Comparison of ENCODE assay signal across 11 cellular contexts in the genomic region with DNA sequence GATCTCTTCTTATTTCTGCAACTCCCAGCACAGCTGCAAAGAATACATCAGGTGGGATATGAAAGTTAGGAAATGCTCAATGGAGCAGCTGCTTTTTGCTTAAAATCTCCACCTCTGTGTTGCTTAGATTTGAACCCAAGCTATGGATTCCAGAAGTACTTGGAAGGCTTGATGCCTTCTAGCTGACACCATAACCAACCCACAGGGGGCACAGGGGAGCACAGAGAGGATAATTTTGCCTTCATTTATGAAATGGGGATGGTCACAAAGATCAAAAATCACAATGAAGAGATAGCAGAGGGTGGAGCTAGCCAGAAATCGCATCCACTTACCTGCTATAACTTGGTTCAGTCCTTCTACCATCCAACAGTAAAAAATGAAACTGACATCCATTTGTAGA.
DNase-seq lines count a peak whose midpoint lies in the region; ATAC-seq and TF ChIP-seq lines count a peak whose summit lies in the region.
"Had no signal": no experiment of that assay in that cellular context is flagged by ENCODE, and none has a peak within 500 bp of the region (broad histone marks: within the 10 kb centered on the region; RNA-seq: fewer than 3 reads in every experiment).

No MANE protein-coding gene starts in this region.

- H3K4me3 ChIP-seq in fibroblast of pulmonary artery (replicated peaks; ENCODE audit: low read depth, low read length) = no peak overlapping the region
- H3K4me3 ChIP-seq: SJSA1 had no signal

- H3K27ac ChIP-seq in 22Rv1 = no peak overlapping the region
- H3K27ac ChIP-seq: SJSA1 had no signal

- TF ChIP-seq CTCF in 22Rv1 (IDR thresholded peaks at IDR 0.05) = peak; percentile 34; the same call in 1 of the 2 replicates
- peak; percentile 38 for TF ChIP-seq CTCF in GM12873 (IDR thresholded peaks at IDR 0.05; ENCODE audit: insufficient read depth, low read depth, low read length, missing control alignments)
- TF ChIP-seq CTCF in fibroblast of pulmonary artery (IDR thresholded peaks at IDR 0.05; ENCODE audit: low read length, missing control alignments) = peak; percentile 40
- TF ChIP-seq CTCF in omental fat pad (IDR thresholded peaks at IDR 0.05) = no peak

- ATAC-seq in HG03378 (IDR thresholded peaks at IDR 0.05; ENCODE audit: unreplicated experiment) (no peak), omental fat pad (ENCODE audit: low FRiP score) (no peak)

- intact Hi-C loops in head of caudate nucleus (cut with DNase I) = no loop called here

- peak; percentile 14 for DNase-seq in RPMI7951 (ENCODE audit: low read depth)
- no peak for DNase-seq in fibroblast of pulmonary artery (ENCODE audit: low read depth)
- DNase-seq in omental fat pad (ENCODE audit: low spot score) = no peak
- no peak for DNase-seq in middle frontal gyrus (ENCODE audit: extremely low spot score, low spot score)
- no peak for DNase-seq in head of caudate nucleus
- DNase-seq: effector CD8-positive, alpha-beta T cell; mesendoderm had no signal

Comparison
In these comparisons a context has a peak if more than half of its experiments do, and no peak if none do; other contexts are left out.
1. CTCF ChIP-seq: peak in 22Rv1 (single experiment), GM12873 (single experiment) and fibroblast of pulmonary artery (single experiment); none in omental fat pad (0 of 3).